ENCODE assay signal across 18 cellular contexts in genomic region chr9:137306546-137307254, GRCh38. TPM values are rescaled to one million over a fixed set of nuclear protein-coding genes. Genes with fewer than 3 reads are reported as not detected.
DNase-seq lines count a peak whose midpoint lies in the region; ATAC-seq and TF ChIP-seq lines count a peak whose summit lies in the region.
"Had no signal": no experiment of that assay in that cellular context is flagged by ENCODE, and none has a peak within 500 bp of the region (broad histone marks: within the 10 kb centered on the region; RNA-seq: fewer than 3 reads in every experiment).

No MANE protein-coding gene starts in this region.

- H3K36me3 Mint-ChIP-seq in osteocyte (ENCODE audit: unreplicated experiment): no peaks in the 10 kb centered on the region
- H3K36me3 Mint-ChIP-seq: activated naive CD4-positive, alpha-beta T cell treated with anti-CD3 and anti-CD28 coated beads, Interleukin-2, amount 50 U/mL, for 72 hours had no signal

- no peaks in the 10 kb centered on the region for H3K27me3 Mint-ChIP-seq in osteocyte (ENCODE audit: unreplicated experiment)

- H3K4me3 ChIP-seq in mesendoderm (ENCODE audit: low read length): no peak overlapping the region
- H3K4me3 ChIP-seq: MG63 had no signal

- no peak overlapping the region for H3K4me2 ChIP-seq in mesendoderm (ENCODE audit: low read length)

- peak; percentile 14 for DNase-seq in D341Med (ENCODE audit: low spot score)
- DNase-seq in iPS-NIHi11 (ENCODE audit: low spot score): peak; percentile 12
- peak; percentile 60 for DNase-seq in sciatic nerve (ENCODE audit: low spot score)
- DNase-seq in mesendoderm: no peak
- no peak for DNase-seq in osteocyte (ENCODE audit: extremely low spot score, unreplicated experiment)
- no peak for DNase-seq in mesenteric fat pad (ENCODE audit: low spot score)
- DNase-seq: cortex of kidney; foreskin melanocyte; kidney glomerular epithelial cell; MG63; stimulated activated CD4-positive, alpha-beta T cell treated with anti-CD3 and anti-CD28 coated beads, Interleukin-4, amount 100 ng/mL, for 24 hours; stimulated activated naive CD4-positive, alpha-beta T cell treated with Interleukin-2 at 50 U/mL for 16 hours had no signal

- H4K5ac ChIP-seq in mesendoderm (ENCODE audit: low read length): no peak overlapping the region

- no peaks in the 10 kb centered on the region for H3K9me3 Mint-ChIP-seq in osteocyte (ENCODE audit: unreplicated experiment)
- H3K9me3 Mint-ChIP-seq: activated naive CD4-positive, alpha-beta T cell treated with anti-CD3 and anti-CD28 coated beads, Interleukin-2, amount 50 U/mL, for 72 hours had no signal

- H4K8ac ChIP-seq in mesendoderm (ENCODE audit: low read depth, low read length): no peak overlapping the region

- H3K56ac ChIP-seq in mesendoderm (ENCODE audit: low read length): no peak overlapping the region

- H3K36me3 ChIP-seq in mesendoderm (ENCODE audit: control insufficient read depth, insufficient read depth, low read length): no peaks in the 10 kb centered on the region
- H3K36me3 ChIP-seq: MG63, neutrophil had no signal

- no CpG with 5 or more reads among the region's 39 CpGs for WGBS in mesendoderm (ENCODE audit: extremely low coverage, insufficient coverage, low lambda C conversion rate)

- TF ChIP-seq CTCF in VCaP (conservative IDR thresholded peaks at IDR 0.05): no peak
- no peak for TF ChIP-seq CTCF in osteocyte (IDR thresholded peaks at IDR 0.05)

- H2BK5ac ChIP-seq in mesendoderm (ENCODE audit: low read length): no peak overlapping the region

- no peaks in the 10 kb centered on the region for H3K79me2 ChIP-seq in mesendoderm (ENCODE audit: control insufficient read depth, insufficient read depth, low read length)

- H3K27ac ChIP-seq in VCaP (peak overlapping the region; percentile 31; the same call in 1 of the 2 replicates), mesendoderm (ENCODE audit: low read depth, low read length) (no peak overlapping the region)
- H3K27ac ChIP-seq: HL-60, neutrophil had no signal

- no peak for ATAC-seq in sciatic nerve
- no peak for ATAC-seq in HG02852 (IDR thresholded peaks at IDR 0.05; ENCODE audit: unreplicated experiment)
- ATAC-seq: activated naive CD4-positive, alpha-beta T cell treated with anti-CD3 and anti-CD28 coated beads, Interleukin-2, amount 50 U/mL, for 72 hours had no signal

- H3K9ac ChIP-seq in mesendoderm (ENCODE audit: low read length): no peak overlapping the region

- H2BK15ac ChIP-seq in mesendoderm (replicated peaks; ENCODE audit: low read depth): no peak overlapping the region

- H3K27ac Mint-ChIP-seq in osteocyte (ENCODE audit: unreplicated experiment): no peak overlapping the region
- H3K27ac Mint-ChIP-seq: activated naive CD4-positive, alpha-beta T cell treated with anti-CD3 and anti-CD28 coated beads, Interleukin-2, amount 50 U/mL, for 72 hours had no signal

- H3K18ac ChIP-seq in mesendoderm (ENCODE audit: low read length): no peak overlapping the region

- no peak overlapping the region for H3K4me3 Mint-ChIP-seq in osteocyte (ENCODE audit: unreplicated experiment)

- H3K27me3 ChIP-seq in mesendoderm (ENCODE audit: insufficient read depth, low read length, poor library complexity): no peaks in the 10 kb centered on the region
- H3K27me3 ChIP-seq: MG63 had no signal

- H3K4ac ChIP-seq in mesendoderm (ENCODE audit: low read depth, low read length): no peak overlapping the region

- no peak overlapping the region for H2BK120ac ChIP-seq in mesendoderm (ENCODE audit: low read depth, low read length)

- no peak overlapping the region for H2AK5ac ChIP-seq in mesendoderm (ENCODE audit: low read length)

- H3K23ac ChIP-seq in mesendoderm (ENCODE audit: low read length): no peak overlapping the region

- H3K79me1 ChIP-seq in mesendoderm (ENCODE audit: low read length): no peaks in the 10 kb centered on the region

- peaks cover 7% of the 10 kb centered on the region for H3K4me1 Mint-ChIP-seq in osteocyte (ENCODE audit: unreplicated experiment)

- peaks cover 8% of the 10 kb centered on the region for H3K4me1 ChIP-seq in mesendoderm (ENCODE audit: control insufficient read depth, low read depth, low read length)

- intact Hi-C loops in sciatic nerve (cut with DNase I): no loop called here

RNA-seq across cellular contexts. Expression of gene NRARP, which starts 4.6 kb away (rescaled TPM):
- 18.5 TPM for total RNA-seq in sciatic nerve
- polyA plus RNA-seq in mesendoderm (2013, experiment 1 of 2): 4.0 TPM
- polyA plus RNA-seq in mesendoderm (2013, experiment 2 of 2): 4.5 TPM
- total RNA-seq in osteocyte: 1.8 and 2.1 TPM in 2 replicates
- total RNA-seq in mesenteric fat pad: 16.3 TPM

RNA-seq across cellular contexts. Expression of gene TOR4A, which starts 29.2 kb away (rescaled TPM):
- 4.0 TPM for total RNA-seq in sciatic nerve
- 4.1 TPM for polyA plus RNA-seq in mesendoderm (2013, experiment 1 of 2)
- polyA plus RNA-seq in mesendoderm (2013, experiment 2 of 2): 4.0 TPM
- total RNA-seq in osteocyte: 1.2 and 1.9 TPM in 2 replicates
- 9.2 TPM for total RNA-seq in mesenteric fat pad

RNA-seq across cellular contexts. Expression of gene NELFB, which starts 51.6 kb away (rescaled TPM):
- total RNA-seq in sciatic nerve (38.9 TPM), osteocyte (54.1 and 57.6 TPM in 2 replicates), mesenteric fat pad (39.2 TPM)
- 39.7 TPM for polyA plus RNA-seq in mesendoderm (2013, experiment 1 of 2)
- 39.7 TPM for polyA plus RNA-seq in mesendoderm (2013, experiment 2 of 2)

RNA-seq across cellular contexts. Expression of gene STPG3, which starts 55.6 kb away (rescaled TPM):
- total RNA-seq in sciatic nerve (not detected), osteocyte (0.50 and 0.78 TPM in 2 replicates), mesenteric fat pad (not detected)
- 0.14 TPM for polyA plus RNA-seq in mesendoderm (2013, experiment 1 of 2)
- polyA plus RNA-seq in mesendoderm (2013, experiment 2 of 2): 0.15 TPM
- total RNA-seq: activated naive CD4-positive, alpha-beta T cell treated with anti-CD3 and anti-CD28 coated beads, Interleukin-2, amount 50 U/mL, for 72 hours; RPMI7951 had no signal

Comparison
In these comparisons a context has a peak if more than half of its experiments do, and no peak if none do; other contexts are left out.
1. DNase-seq: peak in D341Med (single experiment), iPS-NIHi11 (single experiment) and sciatic nerve (single experiment); none in mesendoderm (single experiment), osteocyte (single experiment) and mesenteric fat pad (single experiment).